Comparison of ENCODE assay signal across 9 cellular contexts in the genomic region with DNA sequence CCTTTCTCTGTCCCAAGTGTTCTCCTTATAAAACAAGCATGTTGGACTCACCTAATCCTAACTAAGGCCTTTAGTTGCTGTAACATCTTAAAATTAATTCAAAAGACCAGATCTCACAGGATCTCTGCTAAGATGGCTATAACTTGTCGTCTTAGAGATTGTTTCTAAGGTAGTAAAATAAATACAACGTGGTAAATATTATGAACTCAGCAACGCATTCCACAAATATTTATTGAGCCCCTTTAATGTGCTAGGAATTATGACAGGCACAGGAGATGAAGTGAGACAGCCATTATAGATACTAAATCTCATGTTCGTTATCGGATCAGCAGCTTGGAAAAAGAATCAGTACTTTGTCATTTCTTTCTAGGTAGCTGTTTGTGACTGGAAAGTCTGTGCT. TPM values are rescaled to one million over a fixed set of nuclear protein-coding genes. Genes with fewer than 3 reads are reported as not detected.
DNase-seq lines count a peak whose midpoint lies in the region; ATAC-seq, FAIRE-seq and TF ChIP-seq lines count a peak whose summit lies in the region.
"Had no signal": no experiment of that assay in that cellular context is flagged by ENCODE, and none has a peak within 500 bp of the region (broad histone marks: within the 10 kb centered on the region; RNA-seq: fewer than 3 reads in every experiment).

No MANE protein-coding gene starts in this region.

- peaks cover 54% of the 10 kb centered on the region for H3K4me1 Mint-ChIP-seq in activated T-helper 2 cell treated with anti-CD3 and anti-CD28 coated beads, Interferon-gamma antibody, Interleukin-2, Interleukin-4, amounts not matched to agents 10 μg/mL and 5 μg/mL and 100 μg/mL, durations not matched to agents 14 hours and 24 hours and 36 hours (ENCODE audit: low read depth)

- no peak for TF ChIP-seq RAD21 in HepG2 (CRISPR knock-in tag; IDR thresholded peaks at IDR 0.05)

- H3K4me3 Mint-ChIP-seq in activated T-helper 2 cell treated with anti-CD3 and anti-CD28 coated beads, Interferon-gamma antibody, Interleukin-2, Interleukin-4, amounts not matched to agents 10 μg/mL and 5 μg/mL and 100 μg/mL, durations not matched to agents 14 hours and 24 hours and 36 hours (ENCODE audit: low read depth) = peak overlapping the region; percentile 27

- peak overlapping the region; percentile 70 for H3K27ac Mint-ChIP-seq in activated T-helper 2 cell treated with anti-CD3 and anti-CD28 coated beads, Interferon-gamma antibody, Interleukin-2, Interleukin-4, amounts not matched to agents 10 μg/mL and 5 μg/mL and 100 μg/mL, durations not matched to agents 14 hours and 24 hours and 36 hours

- no peaks in the 10 kb centered on the region for H3K27me3 Mint-ChIP-seq in activated T-helper 2 cell treated with anti-CD3 and anti-CD28 coated beads, Interferon-gamma antibody, Interleukin-2, Interleukin-4, amounts not matched to agents 10 μg/mL and 5 μg/mL and 100 μg/mL, durations not matched to agents 14 hours and 24 hours and 36 hours (ENCODE audit: low read depth)

- CTCF ChIA-PET in HepG2 (lab: Yijun Ruan, JAX; ENCODE audit: low intra/inter-chr PET ratio, low total read pairs) = no interaction called here

- H3K27ac ChIP-seq in HepG2 (ENCODE audit: extremely low read length, insufficient read depth, low read length) (peak overlapping the region; percentile 82), right lobe of liver (peak overlapping the region in 1 of 3 donors; percentile 34), mucosa of rectum (ENCODE audit: low read depth in 2 of 2, low read length in 2 of 2) (peak overlapping the region; percentile 36 to 64)

- intact Hi-C loops in HepG2 (cut with micrococcal nuclease; ENCODE audit: unreplicated experiment) (loop anchor here (2.0 kb wide), 1 partner anchor 19 kb away; no protein-coding TSS in a partner anchor), right lobe of liver (cut with DNase I) (no loop called here)
- intact Hi-C loops in activated T-helper 2 cell treated with anti-CD3 and anti-CD28 coated beads, Interferon-gamma antibody, Interleukin-2, Interleukin-4, amounts not matched to agents 10 μg/mL and 5 μg/mL and 100 μg/mL, durations not matched to agents 14 hours and 24 hours and 36 hours (cut with micrococcal nuclease) = loop anchor here (1.0 to 5.0 kb wide), 3 partner anchors 20 to 87 kb away; a partner anchor contains a TSS

- POLR2A ChIA-PET in HepG2 (lab: Yijun Ruan, JAX) = interaction anchor here (3.2 kb wide), 1 partner anchor 20 kb away, joined by 16 read pairs; no protein-coding TSS in a partner anchor

- H2AFZ ChIP-seq in HepG2 (ENCODE audit: low read length) = peak overlapping the region; percentile 1

- H3K9ac ChIP-seq in HepG2 (ENCODE audit: insufficient read depth, low read depth, low read length) = peak overlapping the region; percentile 12; the same call in 1 of the 2 replicates
- H3K9ac ChIP-seq in mucosa of rectum (ENCODE audit: low read depth in 1 of 2, low read length in 2 of 2) = no peak overlapping the region

- peaks cover 8% of the 10 kb centered on the region for H3K9me3 Mint-ChIP-seq in activated T-helper 2 cell treated with anti-CD3 and anti-CD28 coated beads, Interferon-gamma antibody, Interleukin-2, Interleukin-4, amounts not matched to agents 10 μg/mL and 5 μg/mL and 100 μg/mL, durations not matched to agents 14 hours and 24 hours and 36 hours

- BruUV-seq in HepG2 (replicated peaks; lab: Mats Ljungman, UMichigan) = no TSS peak

- H3K36me3 ChIP-seq in HepG2 (replicated peaks in 1 of 2; ENCODE audit: control insufficient read depth in 1 of 2, insufficient read depth in 2 of 2, low read length in 2 of 2) (no peaks in the 10 kb centered on the region), right lobe of liver (no peaks in the 10 kb centered on the region), mucosa of rectum (ENCODE audit: control insufficient read depth in 2 of 2, insufficient read depth in 2 of 2, low read length in 2 of 2) (no peaks in the 10 kb centered on the region)

- H3K9me3 ChIP-seq in HepG2 (ENCODE audit: low read length) (peaks cover 7% of the 10 kb centered on the region; the same call in 1 of the 2 replicates), right lobe of liver (no peaks in the 10 kb centered on the region), mucosa of rectum (ENCODE audit: control insufficient read depth in 2 of 2, low read length in 2 of 2) (no peaks in the 10 kb centered on the region)

- H3K27me3 ChIP-seq in HepG2 (ENCODE audit: control insufficient read depth in 1 of 2, insufficient read depth in 2 of 2, low read length in 2 of 2) = no peaks in the 10 kb centered on the region
- H3K27me3 ChIP-seq in right lobe of liver = no peaks in the 10 kb centered on the region
- H3K27me3 ChIP-seq in mucosa of rectum (ENCODE audit: control insufficient read depth in 2 of 2, insufficient read depth in 2 of 2, low read length in 2 of 2) = no peaks in the 10 kb centered on the region

- TF ChIP-seq EP300 in HepG2 (IDR thresholded peaks at IDR 0.05; ENCODE audit: low read depth in 2 of 2, low read length in 2 of 2) (no peak), HepG2 (CRISPR knock-in tag; IDR thresholded peaks at IDR 0.05; ENCODE audit: borderline replicate concordance) (no peak)

- no peak for FAIRE-seq in HepG2 (lab: Jason Lieb, UNC)

- no peak for TF ChIP-seq POLR2A in HepG2 (IDR thresholded peaks at IDR 0.05; ENCODE audit: insufficient read depth in 1 of 2, low read depth in 2 of 2, low read length in 2 of 2)
- TF ChIP-seq POLR2A in right lobe of liver (IDR thresholded peaks at IDR 0.05) = no peak

- 91% methylated on average over 5 of the region's 5 CpGs for WGBS in HepG2 (ENCODE audit: low lambda C conversion rate)
- 59% methylated on average over 5 of the region's 5 CpGs for WGBS in right lobe of liver (ENCODE audit: insufficient coverage, low coverage, low lambda C conversion rate, missing lambda C conversion rate)

- H4K20me1 ChIP-seq in HepG2 (ENCODE audit: insufficient read depth, low read length) = no peaks in the 10 kb centered on the region

- DNase-seq in HepG2 (ENCODE audit: low spot score) = no peak
- no peak for DNase-seq in right lobe of liver
- DNase-seq in activated T-helper 2 cell treated with anti-CD3 and anti-CD28 coated beads, Interferon-gamma antibody, Interleukin-2, Interleukin-4, amounts not matched to agents 10 μg/mL and 5 μg/mL and 100 μg/mL, durations not matched to agents 14 hours and 24 hours and 36 hours (ENCODE audit: low spot score) = no peak
- no peak for DNase-seq in SK-N-DZ (ENCODE audit: low spot score)
- DNase-seq in putamen (ENCODE audit: low spot score) = no peak
- DNase-seq in cortex of kidney (lab: John Stamatoyannopoulos, UW) = no peak
- DNase-seq in NCI-H2081 (lab: John Stamatoyannopoulos, UW) = no peak
- DNase-seq: NCI-H2107 had no signal

- no peak overlapping the region for H3K4me2 ChIP-seq in HepG2 (ENCODE audit: low read depth, low read length)

- no peaks in the 10 kb centered on the region for H3K79me2 ChIP-seq in HepG2 (ENCODE audit: insufficient read depth, low read length)

- in situ Hi-C loops in HepG2 (cut with HindIII; ENCODE audit: extremely low pct_ligation_motif_present, low pct_unique_long_range_greater_than_20kb) = no loop called here

- ATAC-seq in HepG2 = no peak
- no peak for ATAC-seq in right lobe of liver

- TF ChIP-seq CTCF in HepG2 (CRISPR knock-in tag; IDR thresholded peaks at IDR 0.05) (no peak), right lobe of liver (IDR thresholded peaks at IDR 0.05) (no peak)

- H3K4me3 ChIP-seq in HepG2 (replicated peaks in 1 of 3; ENCODE audit: insufficient read depth in 1 of 3, low read depth in 2 of 3, low read length in 3 of 3) (no peak overlapping the region), right lobe of liver (no peak overlapping the region), mucosa of rectum (ENCODE audit: low read length in 2 of 2) (peak overlapping the region in 1 of 2 donors; percentile 11)

- H3K4me1 ChIP-seq in HepG2 (ENCODE audit: insufficient read depth, low read length) = peaks cover 67% of the 10 kb centered on the region
- H3K4me1 ChIP-seq in right lobe of liver = no peaks in the 10 kb centered on the region
- H3K4me1 ChIP-seq in mucosa of rectum (ENCODE audit: control insufficient read depth in 2 of 2, insufficient read depth in 2 of 2, low read length in 2 of 2) = peaks cover 7 to 25% of the 10 kb centered on the region in 2 donors

- H3K36me3 Mint-ChIP-seq in activated T-helper 2 cell treated with anti-CD3 and anti-CD28 coated beads, Interferon-gamma antibody, Interleukin-2, Interleukin-4, amounts not matched to agents 10 μg/mL and 5 μg/mL and 100 μg/mL, durations not matched to agents 14 hours and 24 hours and 36 hours (ENCODE audit: low read depth) = peaks cover 7% of the 10 kb centered on the region

RNA-seq across cellular contexts. Expression of a gene that starts 20.8 kb away (rescaled TPM):
- total RNA-seq in HepG2 (2016; rRNA removed; fragmentation: Illumina TruSeq; extraction: Trizol) = 288 and 336 TPM in 2 replicates
- 27.6 and 36.1 TPM in 2 replicates for total RNA-seq in HepG2 (2016; cell fraction: cytosol; rRNA removed; fragmentation: Illumina TruSeq; extraction: Trizol; ENCODE audit: low read depth)
- total RNA-seq in HepG2 (2016; cell fraction: insoluble cytoplasmic fraction; rRNA removed; fragmentation: Illumina TruSeq; extraction: Trizol) = 287 and 310 TPM in 2 replicates
- total RNA-seq in HepG2 (2016; cell fraction: membrane; rRNA removed; fragmentation: Illumina TruSeq; extraction: Trizol) = 67.0 and 76.9 TPM in 2 replicates
- 222 and 236 TPM in 2 replicates for total RNA-seq in HepG2 (2016; cell fraction: nucleus; rRNA removed; fragmentation: Illumina TruSeq; extraction: Trizol)
- polyA plus RNA-seq in HepG2 (2011; rRNA removed) = 110 and 164 TPM in 2 replicates
- 97.2 and 124 TPM in 2 replicates for polyA plus RNA-seq in HepG2 (2011; cell fraction: cytosol; rRNA removed)
- polyA plus RNA-seq in HepG2 (2011; cell fraction: nucleus; rRNA removed) = 135 and 203 TPM in 2 replicates
- polyA plus RNA-seq in HepG2 (2012) = 70.9 and 88.3 TPM in 2 replicates
- 14.8 and 17.4 TPM in 2 replicates for polyA plus RNA-seq in HepG2 (2016; cell fraction: cytosol; fragmentation: Illumina TruSeq; extraction: Trizol; ENCODE audit: low read depth)
- 255 and 266 TPM in 2 replicates for polyA plus RNA-seq in HepG2 (2016; cell fraction: insoluble cytoplasmic fraction; fragmentation: Illumina TruSeq; extraction: Trizol; ENCODE audit: low read depth)
- 29.0 and 35.9 TPM in 2 replicates for polyA plus RNA-seq in HepG2 (2016; cell fraction: membrane; fragmentation: Illumina TruSeq; extraction: Trizol; ENCODE audit: low read depth)
- 238 and 239 TPM in 2 replicates for polyA plus RNA-seq in HepG2 (2016; cell fraction: nucleus; fragmentation: Illumina TruSeq; extraction: Trizol; ENCODE audit: insufficient read depth, low read depth)
- polyA minus RNA-seq in HepG2 (2011; rRNA and poly(A)+ RNA removed; ENCODE audit: low replicate concordance) = 258 and 404 TPM in 2 replicates
- 66.4 and 93.7 TPM in 2 replicates for polyA minus RNA-seq in HepG2 (2011; cell fraction: cytosol; rRNA and poly(A)+ RNA removed)
- 123 and 171 TPM in 2 replicates for polyA minus RNA-seq in HepG2 (2011; cell fraction: nucleus; rRNA and poly(A)+ RNA removed)
- total RNA-seq in right lobe of liver = 10 to 100 TPM in 3 of 6 experiments, 1 to 10 TPM in 3; 6.6 to 35.9 (median 10.5) TPM
- total RNA-seq in activated T-helper 2 cell treated with anti-CD3 and anti-CD28 coated beads, Interferon-gamma antibody, Interleukin-2, Interleukin-4, amounts not matched to agents 10 μg/mL and 5 μg/mL and 100 μg/mL, durations not matched to agents 14 hours and 24 hours and 36 hours = 213 TPM in 2 replicates
- polyA plus RNA-seq in SK-N-DZ (2014; cell fraction: cytosol; rRNA removed) = 370 and 414 TPM in 2 replicates
- polyA plus RNA-seq in SK-N-DZ (2014; cell fraction: nucleus; rRNA removed) = 408 TPM in 2 replicates

RNA-seq across cellular contexts. Expression of a gene that starts 56.6 kb away (rescaled TPM):
- total RNA-seq in HepG2 (2016; rRNA removed; fragmentation: Illumina TruSeq; extraction: Trizol) (26.2 and 37.7 TPM in 2 replicates), right lobe of liver (1 to 10 TPM in 3 of 6 experiments, under 1 TPM in 3; 0.29 to 1.5 (median 0.77) TPM)
- total RNA-seq in HepG2 (2016; cell fraction: cytosol; rRNA removed; fragmentation: Illumina TruSeq; extraction: Trizol; ENCODE audit: low read depth) = 3.1 and 3.4 TPM in 2 replicates
- 25.3 and 36.5 TPM in 2 replicates for total RNA-seq in HepG2 (2016; cell fraction: insoluble cytoplasmic fraction; rRNA removed; fragmentation: Illumina TruSeq; extraction: Trizol)
- 16.5 TPM in 2 replicates for total RNA-seq in HepG2 (2016; cell fraction: membrane; rRNA removed; fragmentation: Illumina TruSeq; extraction: Trizol)
- total RNA-seq in HepG2 (2016; cell fraction: nucleus; rRNA removed; fragmentation: Illumina TruSeq; extraction: Trizol) = 36.5 and 38.6 TPM in 2 replicates
- polyA plus RNA-seq in HepG2 (2011; rRNA removed) = 36.5 and 50.7 TPM in 2 replicates
- 33.7 and 46.9 TPM in 2 replicates for polyA plus RNA-seq in HepG2 (2011; cell fraction: cytosol; rRNA removed)
- polyA plus RNA-seq in HepG2 (2011; cell fraction: nucleus; rRNA removed) = 17.0 and 22.0 TPM in 2 replicates
- 18.9 and 24.9 TPM in 2 replicates for polyA plus RNA-seq in HepG2 (2012)
- polyA plus RNA-seq in HepG2 (2016; cell fraction: cytosol; fragmentation: Illumina TruSeq; extraction: Trizol; ENCODE audit: low read depth) = 2.3 and 2.8 TPM in 2 replicates
- 23.7 TPM in 2 replicates for polyA plus RNA-seq in HepG2 (2016; cell fraction: insoluble cytoplasmic fraction; fragmentation: Illumina TruSeq; extraction: Trizol; ENCODE audit: low read depth)
- polyA plus RNA-seq in HepG2 (2016; cell fraction: membrane; fragmentation: Illumina TruSeq; extraction: Trizol; ENCODE audit: low read depth) = 8.0 and 8.6 TPM in 2 replicates
- 41.8 and 43.1 TPM in 2 replicates for polyA plus RNA-seq in HepG2 (2016; cell fraction: nucleus; fragmentation: Illumina TruSeq; extraction: Trizol; ENCODE audit: insufficient read depth, low read depth)
- polyA minus RNA-seq in HepG2 (2011; rRNA and poly(A)+ RNA removed; ENCODE audit: low replicate concordance) = 0.87 and 184 TPM in 2 replicates
- polyA minus RNA-seq in HepG2 (2011; cell fraction: cytosol; rRNA and poly(A)+ RNA removed) = 34.4 and 49.4 TPM in 2 replicates
- 30.6 and 38.9 TPM in 2 replicates for polyA minus RNA-seq in HepG2 (2011; cell fraction: nucleus; rRNA and poly(A)+ RNA removed)
- 6.8 and 8.8 TPM in 2 replicates for total RNA-seq in activated T-helper 2 cell treated with anti-CD3 and anti-CD28 coated beads, Interferon-gamma antibody, Interleukin-2, Interleukin-4, amounts not matched to agents 10 μg/mL and 5 μg/mL and 100 μg/mL, durations not matched to agents 14 hours and 24 hours and 36 hours
- 63.1 and 66.3 TPM in 2 replicates for polyA plus RNA-seq in SK-N-DZ (2014; cell fraction: cytosol; rRNA removed)
- polyA plus RNA-seq in SK-N-DZ (2014; cell fraction: nucleus; rRNA removed) = 14.9 and 19.3 TPM in 2 replicates

Comparison
In these comparisons a context has a peak if more than half of its experiments do, and no peak if none do; other contexts are left out.
1. intact Hi-C loops: an anchor here in HepG2 (2.0 kb wide) and activated T-helper 2 cell treated with anti-CD3 and anti-CD28 coated beads, Interferon-gamma antibody, Interleukin-2, Interleukin-4, amounts not matched to agents 10 μg/mL and 5 μg/mL and 100 μg/mL, durations not matched to agents 14 hours and 24 hours and 36 hours (1.0 to 5.0 kb wide); none called in right lobe of liver.